Comparison of ENCODE assay signal across 10 cellular contexts in the genomic region with DNA sequence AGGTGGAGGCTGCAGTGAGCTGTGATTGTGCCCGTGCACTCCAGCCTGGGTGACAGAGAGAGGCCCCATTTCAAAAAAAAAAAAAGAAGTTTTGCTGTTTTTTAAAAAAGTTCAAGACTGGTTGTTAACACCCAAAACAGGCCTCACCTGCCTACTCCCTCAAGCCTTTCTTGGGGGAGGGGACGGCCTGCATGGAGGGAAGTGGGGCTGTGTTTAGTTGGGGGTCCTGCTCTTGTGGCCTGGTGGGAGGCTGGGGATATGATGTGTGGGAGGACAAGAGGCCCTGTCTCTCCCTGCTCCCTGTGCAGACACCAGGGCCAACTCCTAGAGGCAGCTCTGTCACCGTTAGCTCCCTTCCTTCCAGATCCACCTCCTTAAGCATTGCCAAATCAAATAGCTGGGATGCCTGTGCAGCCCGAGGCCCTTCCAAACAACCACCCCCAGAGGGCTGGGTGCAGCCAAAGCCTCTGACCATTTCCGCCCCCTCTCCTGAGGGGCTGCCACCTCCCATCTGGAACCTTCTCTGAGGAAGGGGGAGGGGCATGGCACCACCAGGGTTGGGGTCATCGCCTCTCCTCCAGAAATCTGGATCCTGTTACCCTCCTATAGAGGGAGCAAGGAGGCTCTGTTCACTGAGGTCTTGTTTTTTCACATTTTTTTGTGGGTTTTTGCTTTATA. TPM values are rescaled to one million over a fixed set of nuclear protein-coding genes. Genes with fewer than 3 reads are reported as not detected.
DNase-seq lines count a peak whose midpoint lies in the region; TF ChIP-seq lines count a peak whose summit lies in the region.
"Had no signal": no experiment of that assay in that cellular context is flagged by ENCODE, and none has a peak within 500 bp of the region (broad histone marks: within the 10 kb centered on the region; RNA-seq: fewer than 3 reads in every experiment).

No MANE protein-coding gene starts in this region.

- intact Hi-C loops in stomach (cut with DNase I; ENCODE audit: low total_unique reads) = no loop called here

- no peaks in the 10 kb centered on the region for H3K9me3 ChIP-seq in stomach

- TF ChIP-seq CTCF in HFF-Myc (IDR thresholded peaks at IDR 0.05; ENCODE audit: low read depth, low read length, missing control alignments) (peak; percentile 36), choroid plexus epithelial cell (conservative IDR thresholded peaks at IDR 0.05; ENCODE audit: low read depth, low read length) (peak; percentile 60), stomach (IDR thresholded peaks at IDR 0.05) (no peak)

- no peaks in the 10 kb centered on the region for H3K36me3 ChIP-seq in stomach

- no peak for DNase-seq in HFF-Myc (ENCODE audit: extremely low read depth, low read depth)
- peak; percentile 93 for DNase-seq in choroid plexus epithelial cell (ENCODE audit: low read depth)
- peak; percentile 80 for DNase-seq in iris pigment epithelial cell (ENCODE audit: low read depth)
- peak; percentile 31 for DNase-seq in stromal cell of bone marrow (ENCODE audit: low read depth)
- no peak for DNase-seq in activated naive CD4-positive, alpha-beta T cell (lab: John Stamatoyannopoulos, UW)
- DNase-seq in stomach = no peak
- no peak for DNase-seq in NCI-H748 treated with DMSO at 0.1 percent for 48 hours (lab: John Stamatoyannopoulos, UW)
- DNase-seq in activated gamma-delta T cell (lab: John Stamatoyannopoulos, UW) = no peak
- DNase-seq: erythroblast, occipital lobe had no signal

- H3K4me3 ChIP-seq in HFF-Myc (replicated peaks; ENCODE audit: low read depth, low read length) (no peak overlapping the region), choroid plexus epithelial cell (ENCODE audit: low read depth, low read length) (no peak overlapping the region), stomach (no peak overlapping the region)

- H3K27me3 ChIP-seq in stomach = no peaks in the 10 kb centered on the region

- no peak for TF ChIP-seq POLR2A in stomach (IDR thresholded peaks at IDR 0.05)

- TF ChIP-seq EP300 in stomach (IDR thresholded peaks at IDR 0.05) = no peak

- peak overlapping the region in 2 of 5 donors; percentile 4 to 10 for H3K27ac ChIP-seq in stomach

- 56 to 97% (median 72%) methylated on average over 3 to 6 of the region's 6 CpGs for WGBS in stomach, 5 donors

- H3K4me1 ChIP-seq in stomach = peaks cover 23 to 48% (median 25%) of the 10 kb centered on the region in 4 donors

RNA-seq across cellular contexts. Expression of a gene that starts 32.9 kb away (rescaled TPM):
- not detected for total RNA-seq in stomach
- 1 to 10 TPM in 1 of 3 donors, under 1 TPM in 2; 0.25 to 9.9 (median 0.68) TPM for polyA plus RNA-seq in stomach
- total RNA-seq: occipital lobe had no signal

RNA-seq across cellular contexts. Expression of a gene that starts 40.9 kb away (rescaled TPM):
- total RNA-seq in stomach = 10 to 100 TPM in 1 of 5 donors, 1 to 10 TPM in 4; 1.3 to 22.9 (median 3.1) TPM
- polyA plus RNA-seq in stomach = 10 to 100 TPM in 2 of 3 donors, 1 to 10 TPM in 1; 9.3 to 14.8 (median 10.5) TPM

RNA-seq across cellular contexts. Expression of a gene that starts 41.4 kb away (rescaled TPM):
- 100 to 1,000 TPM in 1 of 5 donors, 10 to 100 TPM in 4; 55.1 to 146 (median 59.7) TPM for total RNA-seq in stomach
- polyA plus RNA-seq in stomach = 10 to 100 TPM; 30.9 to 59.6 (median 30.9) TPM

RNA-seq across cellular contexts. Expression of a gene that starts 44.5 kb away (rescaled TPM):
- not detected for total RNA-seq in stomach
- under 1 TPM in 1 of 3 donors, not detected in 2; 0.38 TPM for polyA plus RNA-seq in stomach

RNA-seq across cellular contexts. Expression of a gene that starts 49.9 kb away (rescaled TPM):
- total RNA-seq in stomach = not detected
- polyA plus RNA-seq in stomach = not detected
- total RNA-seq: occipital lobe had no signal

Comparison
In these comparisons a context has a peak if more than half of its experiments do, and no peak if none do; other contexts are left out.
1. DNase-seq: peak in choroid plexus epithelial cell (single experiment), iris pigment epithelial cell (single experiment) and stromal cell of bone marrow (single experiment); none in HFF-Myc (single experiment), activated naive CD4-positive, alpha-beta T cell (0 of 4), stomach (single experiment), NCI-H748 treated with DMSO at 0.1 percent for 48 hours (single experiment) and activated gamma-delta T cell (single experiment).
2. CTCF ChIP-seq: peak in HFF-Myc (single experiment) and choroid plexus epithelial cell (single experiment); none in stomach (0 of 7).